27 cellular contexts compared by ENCODE assay signal in the genomic region with DNA sequence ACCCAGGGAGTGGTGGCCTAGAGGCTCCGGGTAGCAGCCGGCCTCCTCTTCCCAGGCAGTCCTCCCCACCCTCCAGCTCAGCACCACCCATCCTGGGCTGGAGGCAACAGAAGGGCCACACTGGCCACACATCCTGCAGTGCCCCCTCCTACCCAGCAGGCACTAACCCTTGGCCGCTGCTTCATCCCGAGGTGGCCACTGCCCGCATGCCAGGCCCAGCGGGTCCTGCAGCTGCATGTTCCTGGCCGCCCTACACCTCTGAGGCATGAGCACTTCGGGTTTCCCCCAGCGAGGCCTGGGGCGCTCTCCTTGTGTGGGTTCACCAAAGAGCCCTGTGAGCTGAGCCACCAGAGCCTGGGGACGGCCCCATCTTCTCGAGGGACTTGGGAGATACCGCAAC.
"Had no signal": no experiment of that assay in that cellular context is flagged by ENCODE, and none has a peak within 500 bp of the region (broad histone marks: within the 10 kb centered on the region; RNA-seq: fewer than 3 reads in every experiment).

No MANE protein-coding gene starts in this region.

- H3K36me3 ChIP-seq: adrenal gland, breast epithelium, MG63, Peyer's patch had no signal

- H3K9me3 ChIP-seq: adrenal gland, body of pancreas, breast epithelium, MG63, Peyer's patch had no signal

- H3K27ac ChIP-seq: breast epithelium, Peyer's patch had no signal

- DNase-seq: activated CD4-positive, alpha-beta T cell treated with anti-CD3 and anti-CD28 coated beads for 36 hours; activated CD4-positive, alpha-beta T cell treated with anti-CD3 and anti-CD28 coated beads, Interleukin-2, amount 10 ng/mL, durations not matched to agents 7 days and 5 days; activated CD4-positive, alpha-beta T cell treated with anti-CD3 and anti-CD28 coated beads, Interleukin-2, amount 50 U/mL, for 48 hours; activated CD8-positive, alpha-beta T cell treated with anti-CD3 and anti-CD28 coated beads, Interleukin-2, amount 10 ng/mL, durations not matched to agents 7 days and 5 days; activated gamma-delta T cell treated with Interleukin-2 at 50 U/mL for 16 hours; activated naive CD4-positive, alpha-beta T cell treated with anti-CD3 and anti-CD28 coated beads for 36 hours; activated T-cell treated with anti-CD3 and anti-CD28 coated beads, Interleukin-2, amount 50 U/mL, for 24 hours; adrenal gland; body of pancreas; Kasumi-1; MG63; NCI-H1048; NCI-H1105 treated with DMSO at 0.1 percent for 48 hours; NCI-H1436 treated with DMSO at 0.1 percent for 48 hours; NCI-H1694 treated with DMSO at 0.1 percent for 48 hours; NCI-H2029; NCI-H345; Peyer's patch; Right ventricle myocardium superior; RPMI8226; SW 1271; T-helper 1 cell; T1000 had no signal

- H3K27me3 ChIP-seq: adrenal gland, body of pancreas, breast epithelium, MG63, Peyer's patch had no signal

- ATAC-seq: activated CD4-positive, alpha-beta T cell treated with anti-CD3 and anti-CD28 coated beads for 36 hours; activated CD4-positive, CD25-positive, alpha-beta regulatory T cell treated with anti-CD3 and anti-CD28 coated beads, Interleukin-2, amount 50 U/mL, for 24 hours; activated CD8-positive, alpha-beta T cell treated with anti-CD3 and anti-CD28 coated beads, Interleukin-2, amount 10 ng/mL, durations not matched to agents 7 days and 5 days; activated naive CD4-positive, alpha-beta T cell treated with anti-CD3 and anti-CD28 coated beads, Interleukin-2, amount 50 U/mL, for 72 hours; body of pancreas; WTC11 had no signal

- H3K4me3 ChIP-seq: adrenal gland, body of pancreas, breast epithelium, MG63, Peyer's patch had no signal
